In genomic region chr5:146461319-146461718, GRCh38 we compare ENCODE assay signal across 1 cellular context.
TF ChIP-seq lines count a peak whose summit lies in the region.

No MANE protein-coding gene starts in this region.

TF ChIP-seq in SK-N-SH treated with all-trans-retinoic acid at 6 μM for 48 hours, 23 proteins besides CTCF, POLR2A, EP300 and RAD21 (continued from another document):
- TF ChIP-seq CREB5 (CRISPR knock-in tag; IDR thresholded peaks at IDR 0.05; ENCODE audit: low read depth), result no peak
- TF ChIP-seq POU6F1 (CRISPR knock-in tag; IDR thresholded peaks at IDR 0.05; ENCODE audit: borderline replicate concordance, low read depth), result 0 out of 2 replicates have a peak, but pooled peaks have one; percentile 35
- TF ChIP-seq PATZ1 (CRISPR knock-in tag; IDR thresholded peaks at IDR 0.05; ENCODE audit: borderline replicate concordance), result peak; percentile 29; the same call in 1 of the 2 replicates
- TF ChIP-seq BACH2 (CRISPR knock-in tag; IDR thresholded peaks at IDR 0.05; ENCODE audit: borderline replicate concordance), result no peak
